ENCODE assay signal across 24 cellular contexts in genomic region chr3:170732660-170733245, GRCh38.
DNase-seq lines count a peak whose midpoint lies in the region; ATAC-seq, FAIRE-seq and TF ChIP-seq lines count a peak whose summit lies in the region.
"Had no signal": no experiment of that assay in that cellular context is flagged by ENCODE, and none has a peak within 500 bp of the region (broad histone marks: within the 10 kb centered on the region; RNA-seq: fewer than 3 reads in every experiment).

No MANE protein-coding gene starts in this region.

- intact Hi-C loops in natural killer cell (cut with micrococcal nuclease) = no loop called here

- no peak overlapping the region for H3K4me3 ChIP-seq in fibroblast of mammary gland (ENCODE audit: control insufficient read depth, low read depth, low read length)
- H3K4me3 ChIP-seq: SJCRH30 had no signal

- H3K36me3 Mint-ChIP-seq in HFFc6 (ENCODE audit: low read depth) = no peaks in the 10 kb centered on the region; the same call in 1 of the 2 replicates
- no peaks in the 10 kb centered on the region for H3K36me3 Mint-ChIP-seq in natural killer cell
- H3K36me3 Mint-ChIP-seq in WTC11 = no peaks in the 10 kb centered on the region
- H3K36me3 Mint-ChIP-seq: CD8-positive, alpha-beta memory T cell had no signal

- H3K4me3 Mint-ChIP-seq in HFFc6 = peak overlapping the region; percentile 35; the same call in 1 of the 2 replicates
- no peak overlapping the region for H3K4me3 Mint-ChIP-seq in natural killer cell
- H3K4me3 Mint-ChIP-seq in WTC11 = no peak overlapping the region
- H3K4me3 Mint-ChIP-seq: CD8-positive, alpha-beta memory T cell; H9 had no signal

- H3K4me1 Mint-ChIP-seq in HFFc6 (ENCODE audit: low read depth) (peaks cover 67% of the 10 kb centered on the region), natural killer cell (no peaks in the 10 kb centered on the region), WTC11 (peaks cover 17% of the 10 kb centered on the region)
- H3K4me1 Mint-ChIP-seq: CD8-positive, alpha-beta memory T cell had no signal

- peaks cover 1% of the 10 kb centered on the region; the same call in 1 of the 2 replicates for H3K27me3 Mint-ChIP-seq in HFFc6 (ENCODE audit: insufficient read depth)
- H3K27me3 Mint-ChIP-seq in natural killer cell (ENCODE audit: low read depth in 2 of 2) = peaks cover 20 to 37% of the 10 kb centered on the region in 2 donors
- no peaks in the 10 kb centered on the region for H3K27me3 Mint-ChIP-seq in WTC11 (ENCODE audit: low read depth)

- DNase-seq in HFFc6 (no peak), amniotic epithelial cell (ENCODE audit: low read depth) (peak; percentile 24), fibroblast of mammary gland (ENCODE audit: low read depth) (peak; percentile 53), GM03348 (ENCODE audit: low spot score) (no peak), natural killer cell (no peak), GM19239 (ENCODE audit: insufficient read length, low spot score) (no peak), WTC11 (ENCODE audit: low spot score) (no peak)
- DNase-seq: ACHN; AML-193; C1 segment of cervical spinal cord; Calu3; CD8-positive, alpha-beta memory T cell; DMS153; GDM1; H9; MV-4-11; NCI-H1694; NCI-H2081; NCI-H2171; NCI-H345; NCI-H526; SJCRH30 had no signal

- TF ChIP-seq CTCF in HFFc6 (IDR thresholded peaks at IDR 0.05) (no peak), fibroblast of mammary gland (conservative IDR thresholded peaks at IDR 0.05; ENCODE audit: control insufficient read depth, insufficient read depth, low read depth, low read length) (no peak), natural killer cell (IDR thresholded peaks at IDR 0.05) (no peak), WTC11 (IDR thresholded peaks at IDR 0.05) (no peak)

- H3K9me3 Mint-ChIP-seq in HFFc6 = no peaks in the 10 kb centered on the region; the same call in 1 of the 2 replicates
- no peaks in the 10 kb centered on the region for H3K9me3 Mint-ChIP-seq in natural killer cell
- H3K9me3 Mint-ChIP-seq in WTC11 = peaks cover 8% of the 10 kb centered on the region
- H3K9me3 Mint-ChIP-seq: CD8-positive, alpha-beta memory T cell; H9 had no signal

- POLR2A ChIA-PET in WTC11 (lab: Charles Lee) = no interaction called here

- CTCF ChIA-PET in WTC11 (lab: Charles Lee) = no interaction called here

- no peak for FAIRE-seq in GM19239 (lab: Jason Lieb, UNC)
- FAIRE-seq: HTR-8/SVneo, RCC 7860 had no signal

- H3K27ac Mint-ChIP-seq in HFFc6 (no peak overlapping the region; the same call in 1 of the 2 replicates), natural killer cell (no peak overlapping the region), WTC11 (no peak overlapping the region)
- H3K27ac Mint-ChIP-seq: CD8-positive, alpha-beta memory T cell; H9 had no signal

- no peak for ATAC-seq in natural killer cell
- ATAC-seq in WTC11 = no peak

TF ChIP-seq in WTC11, 78 proteins besides CTCF, POLR2A, EP300 and RAD21:
- no peak for TF ChIP-seq PRRX2 (CRISPR knock-in tag; IDR thresholded peaks at IDR 0.05)
- no peak for TF ChIP-seq RORB (CRISPR knock-in tag; IDR thresholded peaks at IDR 0.05)
- no peak for TF ChIP-seq CREM (CRISPR knock-in tag; IDR thresholded peaks at IDR 0.05)
- no peak for TF ChIP-seq JAZF1 (CRISPR knock-in tag; IDR thresholded peaks at IDR 0.05)
- TF ChIP-seq ZNF263 (CRISPR knock-in tag; IDR thresholded peaks at IDR 0.05; ENCODE audit: low read depth) = no peak
- no peak for TF ChIP-seq ELF4 (CRISPR knock-in tag; IDR thresholded peaks at IDR 0.05; ENCODE audit: low read depth)
- TF ChIP-seq NR3C1 (CRISPR knock-in tag; conservative IDR thresholded peaks at IDR 0.05; ENCODE audit: low read depth) = no peak
- no peak for TF ChIP-seq CBFB (CRISPR knock-in tag; IDR thresholded peaks at IDR 0.05; ENCODE audit: low read depth)
- no peak for TF ChIP-seq NR2C2 (CRISPR knock-in tag; IDR thresholded peaks at IDR 0.05)
- no peak for TF ChIP-seq TEAD4 (CRISPR knock-in tag; IDR thresholded peaks at IDR 0.05)
- no peak for TF ChIP-seq NFATC4 (CRISPR knock-in tag; IDR thresholded peaks at IDR 0.05)
- TF ChIP-seq JUN (CRISPR knock-in tag; IDR thresholded peaks at IDR 0.05) = no peak
- no peak for TF ChIP-seq MXD4 (CRISPR knock-in tag; IDR thresholded peaks at IDR 0.05; ENCODE audit: borderline replicate concordance)
- TF ChIP-seq ZNF532 (CRISPR knock-in tag; IDR thresholded peaks at IDR 0.05; ENCODE audit: borderline replicate concordance) = no peak
- no peak for TF ChIP-seq GABPB1 (CRISPR knock-in tag; IDR thresholded peaks at IDR 0.05)
- TF ChIP-seq, protein P1, sequence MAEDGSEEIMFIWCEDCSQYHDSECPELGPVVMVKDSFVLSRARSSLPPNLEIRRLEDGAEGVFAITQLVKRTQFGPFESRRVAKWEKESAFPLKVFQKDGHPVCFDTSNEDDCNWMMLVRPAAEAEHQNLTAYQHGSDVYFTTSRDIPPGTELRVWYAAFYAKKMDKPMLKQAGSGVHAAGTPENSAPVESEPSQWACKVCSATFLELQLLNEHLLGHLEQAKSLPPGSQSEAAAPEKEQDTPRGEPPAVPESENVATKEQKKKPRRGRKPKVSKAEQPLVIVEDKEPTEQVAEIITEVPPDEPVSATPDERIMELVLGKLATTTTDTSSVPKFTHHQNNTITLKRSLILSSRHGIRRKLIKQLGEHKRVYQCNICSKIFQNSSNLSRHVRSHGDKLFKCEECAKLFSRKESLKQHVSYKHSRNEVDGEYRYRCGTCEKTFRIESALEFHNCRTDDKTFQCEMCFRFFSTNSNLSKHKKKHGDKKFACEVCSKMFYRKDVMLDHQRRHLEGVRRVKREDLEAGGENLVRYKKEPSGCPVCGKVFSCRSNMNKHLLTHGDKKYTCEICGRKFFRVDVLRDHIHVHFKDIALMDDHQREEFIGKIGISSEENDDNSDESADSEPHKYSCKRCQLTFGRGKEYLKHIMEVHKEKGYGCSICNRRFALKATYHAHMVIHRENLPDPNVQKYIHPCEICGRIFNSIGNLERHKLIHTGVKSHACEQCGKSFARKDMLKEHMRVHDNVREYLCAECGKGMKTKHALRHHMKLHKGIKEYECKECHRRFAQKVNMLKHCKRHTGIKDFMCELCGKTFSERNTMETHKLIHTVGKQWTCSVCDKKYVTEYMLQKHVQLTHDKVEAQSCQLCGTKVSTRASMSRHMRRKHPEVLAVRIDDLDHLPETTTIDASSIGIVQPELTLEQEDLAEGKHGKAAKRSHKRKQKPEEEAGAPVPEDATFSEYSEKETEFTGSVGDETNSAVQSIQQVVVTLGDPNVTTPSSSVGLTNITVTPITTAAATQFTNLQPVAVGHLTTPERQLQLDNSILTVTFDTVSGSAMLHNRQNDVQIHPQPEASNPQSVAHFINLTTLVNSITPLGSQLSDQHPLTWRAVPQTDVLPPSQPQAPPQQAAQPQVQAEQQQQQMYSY (CRISPR knock-in tag; IDR thresholded peaks at IDR 0.05) = no peak
- no peak for TF ChIP-seq KAT7 (CRISPR knock-in tag; IDR thresholded peaks at IDR 0.05; ENCODE audit: borderline replicate concordance)
- no peak for TF ChIP-seq CREB1 (CRISPR knock-in tag; IDR thresholded peaks at IDR 0.05)

Comparison
In these comparisons a context has a peak if more than half of its experiments do, and no peak if none do; other contexts are left out.
1. DNase-seq: peak in amniotic epithelial cell (single experiment) and fibroblast of mammary gland (single experiment); none in HFFc6 (single experiment), GM03348 (single experiment), natural killer cell (single experiment), GM19239 (single experiment) and WTC11 (single experiment).